Comparison of ENCODE assay signal across 15 cellular contexts in genomic region chr7:43825391-43825808, GRCh38. TPM values are rescaled to one million over a fixed set of nuclear protein-coding genes. Genes with fewer than 3 reads are reported as not detected.
DNase-seq lines count a peak whose midpoint lies in the region; ATAC-seq and TF ChIP-seq lines count a peak whose summit lies in the region.
"Had no signal": no experiment of that assay in that cellular context is flagged by ENCODE, and none has a peak within 500 bp of the region (broad histone marks: within the 10 kb centered on the region; RNA-seq: fewer than 3 reads in every experiment).

No MANE protein-coding gene starts in this region.

- no peaks in the 10 kb centered on the region for H4K20me1 ChIP-seq in PC-3 (ENCODE audit: low read length)
- H4K20me1 ChIP-seq: BLaER1 treated with 17β-estradiol and CSF1 and Interleukin-3, amounts not matched to agents 10 nM and 100 nM had no signal

- in situ Hi-C loops in G401 (cut with HindIII; ENCODE audit: low sequenced_read_pairs): no loop called here

- H3K9me3 Mint-ChIP-seq in nephron: peaks cover 11% of the 10 kb centered on the region
- H3K9me3 Mint-ChIP-seq in activated naive CD4-positive, alpha-beta T cell treated with anti-CD3 and anti-CD28 coated beads, Interleukin-2, amount 10 ng/mL, durations not matched to agents 7 days and 5 days: no peaks in the 10 kb centered on the region
- H3K9me3 Mint-ChIP-seq in mesothelial cell of epicardium: no peaks in the 10 kb centered on the region
- H3K9me3 Mint-ChIP-seq: CD4-positive, CD25-positive, alpha-beta regulatory T cell had no signal

- H3K9ac ChIP-seq in PC-3 (ENCODE audit: low read length): no peak overlapping the region
- peak overlapping the region in 1 of 5 donors; percentile 42 for H3K9ac ChIP-seq in subcutaneous abdominal adipose tissue (ENCODE audit: low read length in 5 of 5)
- H3K9ac ChIP-seq: BLaER1 treated with 17β-estradiol and CSF1 and Interleukin-3, amounts not matched to agents 10 nM and 100 nM had no signal

- H3K27me3 ChIP-seq in PC-3 (ENCODE audit: low read length) (no peaks in the 10 kb centered on the region), subcutaneous abdominal adipose tissue (ENCODE audit: control insufficient read depth in 5 of 5, insufficient read depth in 4 of 5, low read length in 5 of 5) (no peaks in the 10 kb centered on the region)
- H3K27me3 ChIP-seq: BLaER1 treated with 17β-estradiol and CSF1 and Interleukin-3, amounts not matched to agents 10 nM and 100 nM had no signal

- H3K36me3 Mint-ChIP-seq in nephron (ENCODE audit: low read depth): no peaks in the 10 kb centered on the region
- H3K36me3 Mint-ChIP-seq in activated naive CD4-positive, alpha-beta T cell treated with anti-CD3 and anti-CD28 coated beads, Interleukin-2, amount 10 ng/mL, durations not matched to agents 7 days and 5 days: no peaks in the 10 kb centered on the region
- H3K36me3 Mint-ChIP-seq in mesothelial cell of epicardium: no peaks in the 10 kb centered on the region
- H3K36me3 Mint-ChIP-seq: CD4-positive, CD25-positive, alpha-beta regulatory T cell had no signal

- no peak overlapping the region for H3K27ac ChIP-seq in PC-3 (ENCODE audit: low read length)
- peak overlapping the region; percentile 11 for H3K27ac ChIP-seq in subcutaneous abdominal adipose tissue (ENCODE audit: low read depth, low read length)
- H3K27ac ChIP-seq: BLaER1 treated with 17β-estradiol and CSF1 and Interleukin-3, amounts not matched to agents 10 nM and 100 nM had no signal

- H3K4me3 Mint-ChIP-seq in nephron: no peak overlapping the region
- H3K4me3 Mint-ChIP-seq in activated naive CD4-positive, alpha-beta T cell treated with anti-CD3 and anti-CD28 coated beads, Interleukin-2, amount 10 ng/mL, durations not matched to agents 7 days and 5 days: no peak overlapping the region
- no peak overlapping the region for H3K4me3 Mint-ChIP-seq in mesothelial cell of epicardium
- H3K4me3 Mint-ChIP-seq: CD4-positive, CD25-positive, alpha-beta regulatory T cell had no signal

- no peak overlapping the region for H2AFZ ChIP-seq in PC-3 (ENCODE audit: low read length)

- H3K9me3 ChIP-seq in PC-3 (ENCODE audit: low read length) (no peaks in the 10 kb centered on the region), subcutaneous abdominal adipose tissue (ENCODE audit: control insufficient read depth in 5 of 5, low read length in 5 of 5) (no peaks in the 10 kb centered on the region)
- H3K9me3 ChIP-seq: HAP-1 had no signal

- CTCF ChIA-PET in PC-3 (lab: Charles Lee): no interaction called here
- CTCF ChIA-PET in activated naive CD4-positive, alpha-beta T cell treated with anti-CD3 and anti-CD28 coated beads, Interleukin-2, amount 10 ng/mL, durations not matched to agents 7 days and 5 days (lab: Charles Lee): interaction anchor here (0.8 to 1.5 kb wide), 3 partner anchors 9 to 243 kb away, joined by 3 to 5 read pairs (median 4); no protein-coding TSS in a partner anchor

- no peak overlapping the region for H3K4me2 ChIP-seq in PC-3 (ENCODE audit: low read length)
- H3K4me2 ChIP-seq: BLaER1 treated with 17β-estradiol and CSF1 and Interleukin-3, amounts not matched to agents 10 nM and 100 nM had no signal

- DNase-seq in G401 (ENCODE audit: low spot score) (peak; percentile 70), PC-3 (no peak), nucleus accumbens (lab: John Stamatoyannopoulos, UW) (no peak), mesothelial cell of epicardium (ENCODE audit: low spot score in 2 of 2, unreplicated experiment in 2 of 2) (no peak)
- no peak for DNase-seq in activated naive CD4-positive, alpha-beta T cell treated with anti-CD3 and anti-CD28 coated beads, Interleukin-2, amount 10 ng/mL, durations not matched to agents 7 days and 5 days
- DNase-seq: ACHN; CD4-positive, CD25-positive, alpha-beta regulatory T cell; DMS 273 treated with DMSO at 0.1 percent for 48 hours; EL; GDM1 had no signal

- no peak for TF ChIP-seq CTCF in PC-3 (conservative IDR thresholded peaks at IDR 0.05; ENCODE audit: low read depth, low read length)
- no peak for TF ChIP-seq CTCF in nephron (IDR thresholded peaks at IDR 0.05; ENCODE audit: unreplicated experiment in 3 of 3)
- no peak for TF ChIP-seq CTCF in mesothelial cell of epicardium (IDR thresholded peaks at IDR 0.05; ENCODE audit: unreplicated experiment)

- H3K4me3 ChIP-seq in PC-3 (ENCODE audit: low read length) (no peak overlapping the region), subcutaneous abdominal adipose tissue (ENCODE audit: low read depth in 1 of 5, low read length in 5 of 5) (no peak overlapping the region)
- H3K4me3 ChIP-seq: BLaER1 treated with 17β-estradiol and CSF1 and Interleukin-3, amounts not matched to agents 10 nM and 100 nM; HAP-1; K562 had no signal

- H3K27ac Mint-ChIP-seq in nephron (peak overlapping the region; percentile 42 to 95 (median 83)), mesothelial cell of epicardium (no peak overlapping the region)
- no peak overlapping the region for H3K27ac Mint-ChIP-seq in activated naive CD4-positive, alpha-beta T cell treated with anti-CD3 and anti-CD28 coated beads, Interleukin-2, amount 10 ng/mL, durations not matched to agents 7 days and 5 days
- H3K27ac Mint-ChIP-seq: CD4-positive, CD25-positive, alpha-beta regulatory T cell had no signal

- H3K36me3 ChIP-seq in PC-3 (ENCODE audit: low read depth, low read length): no peaks in the 10 kb centered on the region
- no peaks in the 10 kb centered on the region for H3K36me3 ChIP-seq in subcutaneous abdominal adipose tissue (ENCODE audit: control insufficient read depth in 5 of 5, insufficient read depth in 5 of 5, low read length in 5 of 5)
- H3K36me3 ChIP-seq: BLaER1 treated with 17β-estradiol and CSF1 and Interleukin-3, amounts not matched to agents 10 nM and 100 nM; HAP-1 had no signal

- ATAC-seq in PC-3: peak; percentile 40

- intact Hi-C loops in PC-3 (cut with micrococcal nuclease): no loop called here

- POLR2A ChIA-PET in PC-3 (lab: Charles Lee; ENCODE audit: unreplicated experiment): interaction anchor here (1.2 kb wide), 1 partner anchor 243 kb away, joined by 5 read pairs; the partner anchor contains the start of gene STK17A

- H3K79me2 ChIP-seq in PC-3 (ENCODE audit: low read length): no peaks in the 10 kb centered on the region

- peaks cover 7% of the 10 kb centered on the region; the same call in 1 of the 2 replicates for H3K4me1 ChIP-seq in PC-3 (ENCODE audit: insufficient read depth, low read length)
- H3K4me1 ChIP-seq in subcutaneous abdominal adipose tissue (ENCODE audit: control insufficient read depth in 5 of 5, insufficient read depth in 5 of 5, low read length in 5 of 5): peaks cover 0 to 9% (median 0%) of the 10 kb centered on the region in 5 donors

- BruUV-seq in PC-3 (replicated peaks; lab: Mats Ljungman, UMichigan): no TSS peak

- H3K4me1 Mint-ChIP-seq in nephron (no peaks in the 10 kb centered on the region), mesothelial cell of epicardium (peaks cover 17% of the 10 kb centered on the region)
- H3K4me1 Mint-ChIP-seq in activated naive CD4-positive, alpha-beta T cell treated with anti-CD3 and anti-CD28 coated beads, Interleukin-2, amount 10 ng/mL, durations not matched to agents 7 days and 5 days: no peaks in the 10 kb centered on the region
- H3K4me1 Mint-ChIP-seq: CD4-positive, CD25-positive, alpha-beta regulatory T cell had no signal

- peaks cover 19% of the 10 kb centered on the region for H3K27me3 Mint-ChIP-seq in nephron (ENCODE audit: low read depth)
- peaks cover 61% of the 10 kb centered on the region for H3K27me3 Mint-ChIP-seq in activated naive CD4-positive, alpha-beta T cell treated with anti-CD3 and anti-CD28 coated beads, Interleukin-2, amount 10 ng/mL, durations not matched to agents 7 days and 5 days
- peaks cover 25% of the 10 kb centered on the region for H3K27me3 Mint-ChIP-seq in mesothelial cell of epicardium (ENCODE audit: low read depth)

- no peaks in the 10 kb centered on the region for H3F3A ChIP-seq in PC-3 (ENCODE audit: low read length, unreplicated experiment)

- no peaks in the 10 kb centered on the region for H3K9me2 ChIP-seq in PC-3 (replicated peaks; ENCODE audit: low read length)

RNA-seq across cellular contexts. Expression of gene MRPS24, which starts 43.9 kb away (rescaled TPM):
- total RNA-seq in G401 (2014; rRNA removed; shearing (Covaris generic)): 143 and 192 TPM in 2 replicates
- 199 and 200 TPM in 2 replicates for total RNA-seq in PC-3 (2014; rRNA removed)
- 59.4 to 66.6 TPM (median 65.5 TPM) in 3 replicates for total RNA-seq in mesothelial cell of epicardium

Comparison
In these comparisons a context has a peak if more than half of its experiments do, and no peak if none do; other contexts are left out.
1. H3K27ac Mint-ChIP-seq: peak in nephron (3 of 3); none in activated naive CD4-positive, alpha-beta T cell treated with anti-CD3 and anti-CD28 coated beads, Interleukin-2, amount 10 ng/mL, durations not matched to agents 7 days and 5 days (single experiment) and mesothelial cell of epicardium (single experiment).